15 cellular contexts compared by ENCODE assay signal in the genomic region with DNA sequence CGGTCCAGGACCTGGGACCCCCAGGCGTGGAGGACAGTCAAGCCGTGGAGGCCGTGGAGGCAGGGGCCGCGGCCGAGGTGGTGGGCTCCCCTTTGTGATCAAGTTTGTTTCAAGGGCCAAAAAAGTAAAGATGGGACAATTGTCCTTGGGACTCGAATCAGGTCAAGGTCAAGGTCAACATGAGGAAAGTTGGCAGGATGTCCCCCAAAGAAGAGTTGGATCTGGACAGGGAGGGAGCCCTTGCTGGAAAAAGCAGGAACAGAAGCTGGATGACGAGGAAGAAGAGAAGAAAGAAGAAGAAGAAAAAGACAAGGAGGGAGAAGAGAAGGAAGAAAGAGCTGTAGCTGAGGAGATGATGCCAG. TPM values are rescaled to one million over a fixed set of nuclear protein-coding genes. Genes with fewer than 3 reads are reported as not detected.
DNase-seq lines count a peak whose midpoint lies in the region; ATAC-seq and TF ChIP-seq lines count a peak whose summit lies in the region.
"Had no signal": no experiment of that assay in that cellular context is flagged by ENCODE, and none has a peak within 500 bp of the region (broad histone marks: within the 10 kb centered on the region; RNA-seq: fewer than 3 reads in every experiment).

No MANE protein-coding gene starts in this region.

- no peaks in the 10 kb centered on the region for H3K27me3 ChIP-seq in HAP-1 (ENCODE audit: low read depth)

- no peak for ATAC-seq in activated CD4-positive, alpha-beta T cell treated with anti-CD3 and anti-CD28 coated beads for 36 hours
- ATAC-seq in natural killer cell: no peak
- ATAC-seq: effector memory CD8-positive, alpha-beta T cell; psoas muscle had no signal

- intact Hi-C loops in activated CD4-positive, alpha-beta T cell treated with anti-CD3 and anti-CD28 coated beads for 36 hours (cut with DNase I, micrococcal nuclease): no loop called here
- intact Hi-C loops in natural killer cell (cut with micrococcal nuclease): no loop called here

- H3K27me3 Mint-ChIP-seq in activated CD4-positive, alpha-beta T cell treated with anti-CD3 and anti-CD28 coated beads for 36 hours: no peaks in the 10 kb centered on the region
- no peaks in the 10 kb centered on the region for H3K27me3 Mint-ChIP-seq in natural killer cell (ENCODE audit: low read depth in 2 of 2)
- H3K27me3 Mint-ChIP-seq: effector memory CD8-positive, alpha-beta T cell had no signal

- H3K36me3 ChIP-seq in HAP-1 (replicated peaks): peaks cover 43% of the 10 kb centered on the region

- peak overlapping the region; percentile 55 for H3K27ac Mint-ChIP-seq in activated CD4-positive, alpha-beta T cell treated with anti-CD3 and anti-CD28 coated beads for 36 hours
- no peak overlapping the region for H3K27ac Mint-ChIP-seq in natural killer cell

- no peaks in the 10 kb centered on the region for H3K9me3 Mint-ChIP-seq in activated CD4-positive, alpha-beta T cell treated with anti-CD3 and anti-CD28 coated beads for 36 hours (ENCODE audit: low read depth)
- no peaks in the 10 kb centered on the region for H3K9me3 Mint-ChIP-seq in natural killer cell
- H3K9me3 Mint-ChIP-seq: effector memory CD8-positive, alpha-beta T cell had no signal

- peaks cover 21% of the 10 kb centered on the region for H3K4me1 Mint-ChIP-seq in activated CD4-positive, alpha-beta T cell treated with anti-CD3 and anti-CD28 coated beads for 36 hours
- peaks cover 16 to 56% of the 10 kb centered on the region in 2 donors for H3K4me1 Mint-ChIP-seq in natural killer cell

- POLR2A ChIA-PET in activated CD4-positive, alpha-beta T cell treated with anti-CD3 and anti-CD28 coated beads for 36 hours (lab: Charles Lee): interaction anchor here (0.6 to 0.7 kb wide), 4 partner anchors 10 to 72 kb away, joined by 3 to 5 read pairs (median 4); a partner anchor contains a TSS

- peaks cover 9% of the 10 kb centered on the region for H3K4me1 ChIP-seq in HAP-1

- CTCF ChIA-PET in activated CD4-positive, alpha-beta T cell treated with anti-CD3 and anti-CD28 coated beads for 36 hours (lab: Charles Lee): interaction anchor here (0.9 kb wide), 1 partner anchor 17 kb away, joined by 6 read pairs; no protein-coding TSS in a partner anchor

- no peak for DNase-seq in activated CD4-positive, alpha-beta T cell treated with anti-CD3 and anti-CD28 coated beads for 36 hours
- DNase-seq in activated CD4-positive, alpha-beta T cell treated with anti-CD3 and anti-CD28 coated beads, Interleukin-2, amount 50 U/mL, for 48 hours: no peak
- DNase-seq in natural killer cell (no peak), HAP-1 (ENCODE audit: low spot score in 2 of 2) (no peak), activated gamma-delta T cell treated with Interleukin-2 at 50 U/mL for 16 hours (no peak)
- DNase-seq: effector memory CD8-positive, alpha-beta T cell; NK-92 treated with Interleukin-12 subunit alpha and Interleukin-12 subunit beta, amount 100 ng/mL, for 24 hours; psoas muscle; trophoblast cell had no signal

- peak overlapping the region; percentile 29 for H3K4me3 Mint-ChIP-seq in activated CD4-positive, alpha-beta T cell treated with anti-CD3 and anti-CD28 coated beads for 36 hours
- peak overlapping the region; percentile 21 for H3K4me3 Mint-ChIP-seq in natural killer cell

- H3K9me3 ChIP-seq in HAP-1: no peaks in the 10 kb centered on the region
- H3K9me3 ChIP-seq: psoas muscle had no signal

- no peak overlapping the region for H3K4me3 ChIP-seq in HAP-1

- in situ Hi-C loops in HAP-1 (cut with MboI; ENCODE audit: low sequenced_read_pairs): no loop called here

- TF ChIP-seq CTCF in VCaP (conservative IDR thresholded peaks at IDR 0.05): no peak
- no peak for TF ChIP-seq CTCF in natural killer cell (IDR thresholded peaks at IDR 0.05)

- 0 out of 2 replicates have a peak overlapping the region, but pooled peaks have one; percentile 98 for H3K27ac ChIP-seq in VCaP

- peaks cover 62% of the 10 kb centered on the region for H3K36me3 Mint-ChIP-seq in activated CD4-positive, alpha-beta T cell treated with anti-CD3 and anti-CD28 coated beads for 36 hours (ENCODE audit: low read depth)
- H3K36me3 Mint-ChIP-seq in natural killer cell: no peaks in the 10 kb centered on the region

RNA-seq across cellular contexts. Expression of a gene that starts 2.3 kb away (rescaled TPM):
- total RNA-seq in activated CD4-positive, alpha-beta T cell treated with anti-CD3 and anti-CD28 coated beads for 36 hours: 10 to 100 TPM; 48.6 to 49.4 TPM
- 10 to 100 TPM; 60.8 to 70.9 (median 70.7) TPM for total RNA-seq in natural killer cell

RNA-seq across cellular contexts. Expression of a gene that starts 15.8 kb away (rescaled TPM):
- 100 to 1,000 TPM; 232 to 265 TPM for total RNA-seq in activated CD4-positive, alpha-beta T cell treated with anti-CD3 and anti-CD28 coated beads for 36 hours
- 1 to 10 TPM in 1 of 3 donors, under 1 TPM in 2; 0.27 to 1.8 (median 0.35) TPM for total RNA-seq in natural killer cell
- total RNA-seq: A673, bronchial epithelial cell, frontal cortex, HT-29, mesenteric fat pad, psoas muscle had no signal

RNA-seq across cellular contexts. Expression of a gene that starts 22.1 kb away (rescaled TPM):
- total RNA-seq in activated CD4-positive, alpha-beta T cell treated with anti-CD3 and anti-CD28 coated beads for 36 hours: 10 to 100 TPM; 71.4 to 80.2 TPM
- total RNA-seq in natural killer cell: 10 to 100 TPM; 57.7 to 75.6 (median 69.6) TPM

RNA-seq across cellular contexts. Expression of a gene that starts 25.1 kb away (rescaled TPM):
- 10 to 100 TPM; 31.6 to 37.5 TPM for total RNA-seq in activated CD4-positive, alpha-beta T cell treated with anti-CD3 and anti-CD28 coated beads for 36 hours
- 10 to 100 TPM; 63.7 to 78.2 (median 73.0) TPM for total RNA-seq in natural killer cell

RNA-seq across cellular contexts. Expression of a gene that starts 25.3 kb away (rescaled TPM):
- 10 to 100 TPM; 36.0 to 37.9 TPM for total RNA-seq in activated CD4-positive, alpha-beta T cell treated with anti-CD3 and anti-CD28 coated beads for 36 hours
- total RNA-seq in natural killer cell: 10 to 100 TPM; 38.5 to 45.0 (median 41.0) TPM

Comparison
In these comparisons a context has a peak if more than half of its experiments do, and no peak if none do; other contexts are left out.
1. RNA of a gene that starts 15.8 kb away (total RNA-seq): 232 to 265 TPM in activated CD4-positive, alpha-beta T cell treated with anti-CD3 and anti-CD28 coated beads for 36 hours; 0.27 to 1.8 TPM in natural killer cell; every median in the first group is over 10 times any median in the second.